ENCODE assay signal across 19 cellular contexts in the genomic region with DNA sequence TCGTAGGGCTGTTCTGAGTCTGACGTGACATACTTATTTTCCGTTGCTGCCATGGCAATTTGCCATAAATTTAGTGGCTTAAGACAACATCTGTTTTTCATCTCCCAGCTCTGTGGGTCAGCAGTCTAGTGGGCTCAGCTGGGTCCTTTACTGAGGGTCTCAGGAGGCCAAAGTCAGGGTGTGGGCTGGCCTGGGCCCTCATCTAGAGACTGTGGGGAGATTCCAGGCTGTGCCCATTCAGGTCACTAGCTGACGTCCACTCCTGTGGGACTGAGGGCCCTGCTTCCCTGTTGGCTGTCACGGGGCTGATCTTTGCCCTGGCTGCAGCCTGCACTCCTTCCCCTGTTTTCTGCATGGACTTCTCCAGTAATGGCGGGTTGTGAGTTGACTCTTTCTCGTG. TPM values are rescaled to one million over a fixed set of nuclear protein-coding genes. Genes with fewer than 3 reads are reported as not detected.
DNase-seq lines count a peak whose midpoint lies in the region; ATAC-seq, FAIRE-seq and TF ChIP-seq lines count a peak whose summit lies in the region.
"Had no signal": no experiment of that assay in that cellular context is flagged by ENCODE, and none has a peak within 500 bp of the region (broad histone marks: within the 10 kb centered on the region; RNA-seq: fewer than 3 reads in every experiment).

No MANE protein-coding gene starts in this region.

- H3K14ac ChIP-seq in neuronal stem cell (ENCODE audit: low read length) = no peak overlapping the region

- H3K36me3 ChIP-seq in right atrium auricular region (no peaks in the 10 kb centered on the region), neuronal stem cell (replicated peaks in 1 of 2; ENCODE audit: control insufficient read depth in 2 of 2, insufficient read depth in 2 of 2, low read length in 2 of 2) (no peaks in the 10 kb centered on the region), aorta (ENCODE audit: control insufficient read depth in 1 of 2, insufficient read depth in 2 of 2, low read length in 1 of 2) (no peaks in the 10 kb centered on the region)

- no CpG with 5 or more reads among the region's 7 CpGs for WGBS in neuronal stem cell (ENCODE audit: extremely low coverage in 2 of 2, insufficient read length in 2 of 2, insufficient replicate concordance in 1 of 2), 2 donors
- WGBS in aorta, 2 donors = 67 to 69% methylated on average over 7 of the region's 7 CpGs

- no peak overlapping the region for H4K8ac ChIP-seq in neuronal stem cell (ENCODE audit: low read depth, low read length)

- H3K4me3 ChIP-seq in right atrium auricular region (no peak overlapping the region), neuronal stem cell (ENCODE audit: low read length in 2 of 2) (no peak overlapping the region), aorta (ENCODE audit: low read length in 2 of 2) (no peak overlapping the region)
- H3K4me3 ChIP-seq: A549, GM23248 had no signal

- H3K27ac ChIP-seq in right atrium auricular region (peak overlapping the region in 1 of 2 donors; percentile 24), neuronal stem cell (replicated peaks; ENCODE audit: low read length) (no peak overlapping the region), aorta (ENCODE audit: low read depth in 1 of 2, low read length in 2 of 2) (no peak overlapping the region)
- H3K27ac ChIP-seq: A549, GM23248 had no signal

- H2BK120ac ChIP-seq in neuronal stem cell (ENCODE audit: low read depth, low read length) = no peak overlapping the region

- TF ChIP-seq CTCF in right atrium auricular region (IDR thresholded peaks at IDR 0.05) (no peak), D721Med (IDR thresholded peaks at IDR 0.05; ENCODE audit: insufficient read depth, missing control alignments) (no peak)

- H3K79me1 ChIP-seq in neuronal stem cell (ENCODE audit: low read depth, low read length) = no peaks in the 10 kb centered on the region

- FAIRE-seq in D721Med (lab: Jason Lieb, UNC) = no peak
- FAIRE-seq: A549, keratinocyte had no signal

- H3K4me2 ChIP-seq in neuronal stem cell (ENCODE audit: insufficient read depth, low read length, poor library complexity, severe bottlenecking) = no peak overlapping the region
- H3K4me2 ChIP-seq: A549 had no signal

- ATAC-seq in Right ventricle myocardium inferior (peak; percentile 61), aorta (ENCODE audit: low FRiP score) (peak; percentile 12), GM18519 (IDR thresholded peaks at IDR 0.05; ENCODE audit: low FRiP score, unreplicated experiment) (no peak)
- ATAC-seq: A549; activated CD8-positive, alpha-beta T cell treated with anti-CD3 and anti-CD28 coated beads for 36 hours; naive thymus-derived CD8-positive, alpha-beta T cell had no signal

- H3K23ac ChIP-seq in neuronal stem cell (ENCODE audit: low read depth, low read length, poor library complexity) = no peak overlapping the region

- H3K27me3 ChIP-seq in right atrium auricular region (no peaks in the 10 kb centered on the region), neuronal stem cell (ENCODE audit: control insufficient read depth in 3 of 3, insufficient read depth in 3 of 3, low read depth in 1 of 3, low read length in 3 of 3) (peaks cover 0 to 56% (median 5%) of the 10 kb centered on the region in 3 experiments), aorta (ENCODE audit: control insufficient read depth in 1 of 2, insufficient read depth in 2 of 2, low read length in 1 of 2) (no peaks in the 10 kb centered on the region)

- no peak overlapping the region for H4K91ac ChIP-seq in neuronal stem cell (ENCODE audit: low read depth, low read length, poor library complexity)

- DNase-seq in Right ventricle myocardium inferior (ENCODE audit: missing footprints) (no peak), right atrium auricular region (ENCODE audit: low spot score) (no peak), left kidney (ENCODE audit: low read depth, low spot score) (peak; percentile 64), neuronal stem cell (ENCODE audit: low spot score) (no peak), aorta (no peak), DMS114 treated with DMSO at 0.1 percent for 48 hours (lab: John Stamatoyannopoulos, UW; ENCODE audit: unreplicated experiment) (no peak), D721Med (ENCODE audit: insufficient read length, low spot score) (no peak)
- DNase-seq: activated CD8-positive, alpha-beta T cell treated with anti-CD3 and anti-CD28 coated beads for 36 hours; DMS79 treated with DMSO at 0.1 percent for 48 hours; GM23248; head of caudate nucleus; naive thymus-derived CD8-positive, alpha-beta T cell; NCI-H1694 treated with DMSO at 0.1 percent for 48 hours; stimulated activated CD4-positive, alpha-beta T cell treated with anti-CD3 and anti-CD28 coated beads, Interleukin-1b, Interleukin-23, amount 100 ng/mL, for 48 hours had no signal

- H2BK15ac ChIP-seq in neuronal stem cell (ENCODE audit: low read length) = no peak overlapping the region

- H3K9me3 ChIP-seq in right atrium auricular region = no peaks in the 10 kb centered on the region
- no peaks in the 10 kb centered on the region for H3K9me3 ChIP-seq in neuronal stem cell (replicated peaks in 1 of 2; ENCODE audit: control insufficient read depth in 2 of 2, insufficient read depth in 1 of 2, low read depth in 1 of 2, low read length in 2 of 2)
- no peaks in the 10 kb centered on the region for H3K9me3 ChIP-seq in aorta (ENCODE audit: control insufficient read depth, low read length)
- H3K9me3 ChIP-seq: A549 had no signal

- no peak overlapping the region for H2AK5ac ChIP-seq in neuronal stem cell (ENCODE audit: low read depth, low read length)

- H2BK12ac ChIP-seq in neuronal stem cell (ENCODE audit: low read length) = no peak overlapping the region

- H3K18ac ChIP-seq in neuronal stem cell (ENCODE audit: low read length) = peak overlapping the region; percentile 76

- H3K9ac ChIP-seq in neuronal stem cell (ENCODE audit: low read depth, low read length, poor library complexity) = no peak overlapping the region
- H3K9ac ChIP-seq: GM23248 had no signal

- H2AFZ ChIP-seq in neuronal stem cell (ENCODE audit: low read length) = no peak overlapping the region
- H2AFZ ChIP-seq: GM23248 had no signal

- peak overlapping the region; percentile 26 for H2BK5ac ChIP-seq in neuronal stem cell (ENCODE audit: low read length)

- H3K4ac ChIP-seq in neuronal stem cell (ENCODE audit: low read length) = no peak overlapping the region

- intact Hi-C loops in Right ventricle myocardium inferior (cut with DNase I) = no loop called here
- intact Hi-C loops in aorta (cut with DNase I) = no loop called here

- H3K4me1 ChIP-seq in right atrium auricular region (peaks cover 0 to 66% of the 10 kb centered on the region in 2 donors), neuronal stem cell (ENCODE audit: control insufficient read depth in 2 of 2, insufficient read depth in 1 of 2, low read depth in 1 of 2, low read length in 2 of 2) (peaks cover 0 to 21% of the 10 kb centered on the region in 2 donors), aorta (ENCODE audit: control insufficient read depth in 1 of 2, insufficient read depth in 2 of 2, low read length in 2 of 2) (no peaks in the 10 kb centered on the region)
- H3K4me1 ChIP-seq: A549 had no signal

RNA-seq across cellular contexts. Expression of a gene that starts 19.1 kb away (rescaled TPM):
- total RNA-seq in Right ventricle myocardium inferior (16.5 TPM), right atrium auricular region (10 to 100 TPM in 1 of 2 donors, 1 to 10 TPM in 1; 9.6 to 18.8 TPM), aorta (10 to 100 TPM; 36.2 to 61.6 TPM)
- 0.39 TPM for polyA plus RNA-seq in neuronal stem cell (2013, experiment 1 of 2)
- 0.43 TPM for polyA plus RNA-seq in neuronal stem cell (2013, experiment 2 of 2)
- polyA plus RNA-seq in aorta = 1 to 10 TPM; 2.5 to 3.8 TPM
- total RNA-seq: activated CD8-positive, alpha-beta T cell treated with anti-CD3 and anti-CD28 coated beads for 36 hours; activated T-helper 1 cell treated with anti-CD3 and anti-CD28 coated beads, Interleukin-12 subunit alpha, Interleukin-12 subunit beta, Interleukin-2, Interleukin-4 antibody, amounts not matched to agents 30 ng/mL and 10 ng/mL and 1 ng/mL, durations not matched to agents 14 hours and 24 hours and 36 hours; GM23248 had no signal
- polyA plus RNA-seq: CD14-positive monocyte; GM23248; keratinocyte; naive thymus-derived CD8-positive, alpha-beta T cell had no signal
